ENCODE assay signal across 25 cellular contexts in genomic region chr1:239307886-239308285, GRCh38.
A peak's percentile ranks its signal among the peaks of the same experiment; 100 is the strongest.
DNase-seq lines count a peak whose midpoint lies in the region; ATAC-seq, FAIRE-seq and TF ChIP-seq lines count a peak whose summit lies in the region.
"Had no signal": no experiment of that assay in that cellular context is flagged by ENCODE, and none has a peak within 500 bp of the region (broad histone marks: within the 10 kb centered on the region; RNA-seq: fewer than 3 reads in every experiment).

No MANE protein-coding gene starts in this region.

- peak; percentile 42 for FAIRE-seq in kidney (lab: Jason Lieb, UNC)
- FAIRE-seq: A549, GM12878, GM12892, GM18507 had no signal

- no peak for TF ChIP-seq CTCF in kidney (IDR thresholded peaks at IDR 0.05; ENCODE audit: borderline replicate concordance, extremely low read depth, insufficient read depth)
- TF ChIP-seq CTCF in omental fat pad (IDR thresholded peaks at IDR 0.05) = no peak

- H3K4me3 ChIP-seq in kidney (ENCODE audit: low read length in 2 of 2) = no peak overlapping the region
- H3K4me3 ChIP-seq: A549, BLaER1, GM12878 had no signal

- no peak overlapping the region for H3K9ac ChIP-seq in kidney (ENCODE audit: low read length in 2 of 2)
- H3K9ac ChIP-seq: BLaER1 had no signal

- DNase-seq in amniotic epithelial cell (ENCODE audit: low read depth) = peak; percentile 6
- DNase-seq in kidney = no peak
- DNase-seq in omental fat pad (ENCODE audit: low spot score) = no peak
- DNase-seq in foreskin melanocyte = no peak
- DNase-seq: ACHN; BE2C; C1 segment of cervical spinal cord; CD4-positive, alpha-beta memory T cell; CD4-positive, CD25-positive, alpha-beta regulatory T cell; CD8-positive, alpha-beta memory T cell; COR-L47; DMS 273 treated with DMSO at 0.1 percent for 48 hours; DMS153; DMS53; DMS79; DND-41; EL; GDM1 had no signal

- intact Hi-C loops in kidney (cut with DNase I) = no loop called here

- H3K4me1 ChIP-seq in kidney (ENCODE audit: control insufficient read depth in 1 of 2, insufficient read depth in 1 of 2, low read depth in 1 of 2, low read length in 2 of 2) = no peaks in the 10 kb centered on the region
- H3K4me1 ChIP-seq: A549, BLaER1 had no signal

- ATAC-seq in omental fat pad (ENCODE audit: low FRiP score) (peak; percentile 55), HG02571 (IDR thresholded peaks at IDR 0.05; ENCODE audit: unreplicated experiment) (no peak)

- no peaks in the 10 kb centered on the region for H3K9me3 ChIP-seq in kidney (ENCODE audit: control insufficient read depth in 1 of 2, low read length in 2 of 2)
- H3K9me3 ChIP-seq: A549, BE2C, BLaER1 had no signal

- no peak overlapping the region for H3K27ac ChIP-seq in kidney (ENCODE audit: low read depth in 2 of 2, low read length in 2 of 2)
- H3K27ac ChIP-seq: 22Rv1, A549, BLaER1 had no signal

- H3K36me3 ChIP-seq in kidney (ENCODE audit: control insufficient read depth in 1 of 2, insufficient read depth in 2 of 2, low read length in 2 of 2) = no peaks in the 10 kb centered on the region
- H3K36me3 ChIP-seq: BE2C, BLaER1 had no signal
